ENCODE assay signal across 22 cellular contexts in genomic region chr3:106797461-106797860, GRCh38.
"Had no signal": no experiment of that assay in that cellular context is flagged by ENCODE, and none has a peak within 500 bp of the region (broad histone marks: within the 10 kb centered on the region; RNA-seq: fewer than 3 reads in every experiment).

No MANE protein-coding gene starts in this region.

- H3K27ac Mint-ChIP-seq: effector memory CD8-positive, alpha-beta T cell; memory B cell; mesothelial cell of epicardium; natural killer cell treated with Interleukin-12 subunit alpha and Interleukin-12 subunit beta and Interleukin-15 and Interleukin-18, amount 100 ng/mL, for 72 hours; neural progenitor cell; stimulated activated naive B cell treated with anti-CD40 and anti-IgM and Interleukin-4, amounts not matched to agents 10 μg/mL and 1 μg/mL and 100 μg/mL, for 72 hours; stimulated activated naive CD8-positive, alpha-beta T cell treated with anti-CD3 and anti-CD28 coated beads, Interleukin-15, Interleukin-2, amounts not matched to agents 100 ng/mL and 50 ng/mL, for 24 hours had no signal

- ATAC-seq: effector memory CD8-positive, alpha-beta T cell; left colon; left ventricle myocardium superior; mucosa of descending colon; natural killer cell treated with Interleukin-12 subunit alpha and Interleukin-12 subunit beta and Interleukin-15 and Interleukin-18, amount 100 ng/mL, for 72 hours; right cardiac atrium; stimulated activated naive B cell treated with anti-CD40 and anti-IgM and Interleukin-4, amounts not matched to agents 10 μg/mL and 1 μg/mL and 100 μg/mL, for 72 hours had no signal

- H3K36me3 ChIP-seq: neural progenitor cell, prostate gland, sigmoid colon, thoracic aorta, tibial nerve, upper lobe of left lung had no signal

- H3K4me1 ChIP-seq: neural progenitor cell, parathyroid adenoma, prostate gland, sigmoid colon, tibial nerve, upper lobe of left lung had no signal

- H3K36me3 Mint-ChIP-seq: memory B cell; natural killer cell treated with Interleukin-12 subunit alpha and Interleukin-12 subunit beta and Interleukin-15 and Interleukin-18, amount 100 ng/mL, for 72 hours; neural progenitor cell; stimulated activated naive B cell treated with anti-CD40 and anti-IgM and Interleukin-4, amounts not matched to agents 10 μg/mL and 1 μg/mL and 100 μg/mL, for 72 hours had no signal

- H3K27me3 ChIP-seq: neural progenitor cell, sigmoid colon, tibial nerve, upper lobe of left lung had no signal

- H3K9me3 Mint-ChIP-seq: memory B cell, neural progenitor cell had no signal

- H3K9ac ChIP-seq: neural progenitor cell, parathyroid adenoma had no signal

- H3K4me1 Mint-ChIP-seq: memory B cell; mesothelial cell of epicardium; naive B cell; neural progenitor cell; stimulated activated naive B cell treated with anti-CD40 and anti-IgM and Interleukin-4, amounts not matched to agents 10 μg/mL and 1 μg/mL and 100 μg/mL, for 72 hours had no signal

- H3K4me3 ChIP-seq: lung, mucosa of descending colon, neural progenitor cell, prostate gland, sigmoid colon, thoracic aorta, tibial nerve, upper lobe of left lung had no signal

- H3K9me3 ChIP-seq: mucosa of descending colon, prostate gland, sigmoid colon, thoracic aorta, upper lobe of left lung had no signal

- H3K27ac ChIP-seq: neural progenitor cell, parathyroid adenoma, prostate gland, sigmoid colon, thoracic aorta, tibial nerve, upper lobe of left lung had no signal

- H3K27me3 Mint-ChIP-seq: effector memory CD8-positive, alpha-beta T cell; memory B cell; naive B cell; natural killer cell treated with Interleukin-12 subunit alpha and Interleukin-12 subunit beta and Interleukin-15 and Interleukin-18, amount 100 ng/mL, for 72 hours; stimulated activated naive CD8-positive, alpha-beta T cell treated with anti-CD3 and anti-CD28 coated beads, Interleukin-15, Interleukin-2, amounts not matched to agents 100 ng/mL and 50 ng/mL, for 24 hours had no signal

- DNase-seq: cortex of kidney; effector memory CD8-positive, alpha-beta T cell; head of caudate nucleus; left colon; left ventricle myocardium superior; mucosa of descending colon; naive B cell; right cardiac atrium; sigmoid colon; stimulated activated CD4-positive, alpha-beta T cell treated with anti-CD3 and anti-CD28 coated beads, Interleukin-4, amount 100 ng/mL, for 4 hours; stimulated activated naive B cell treated with anti-CD40 and anti-IgM and Interleukin-4, amounts not matched to agents 10 μg/mL and 1 μg/mL and 100 μg/mL, for 72 hours; upper lobe of left lung had no signal

- H3K4me3 Mint-ChIP-seq: effector memory CD8-positive, alpha-beta T cell; memory B cell; mesothelial cell of epicardium; naive B cell; natural killer cell treated with Interleukin-12 subunit alpha and Interleukin-12 subunit beta and Interleukin-15 and Interleukin-18, amount 100 ng/mL, for 72 hours; neural progenitor cell; stimulated activated naive B cell treated with anti-CD40 and anti-IgM and Interleukin-4, amounts not matched to agents 10 μg/mL and 1 μg/mL and 100 μg/mL, for 72 hours; stimulated activated naive CD8-positive, alpha-beta T cell treated with anti-CD3 and anti-CD28 coated beads, Interleukin-15, Interleukin-2, amounts not matched to agents 100 ng/mL and 50 ng/mL, for 24 hours had no signal
